1 cellular context compared by ENCODE assay signal in the genomic region with DNA sequence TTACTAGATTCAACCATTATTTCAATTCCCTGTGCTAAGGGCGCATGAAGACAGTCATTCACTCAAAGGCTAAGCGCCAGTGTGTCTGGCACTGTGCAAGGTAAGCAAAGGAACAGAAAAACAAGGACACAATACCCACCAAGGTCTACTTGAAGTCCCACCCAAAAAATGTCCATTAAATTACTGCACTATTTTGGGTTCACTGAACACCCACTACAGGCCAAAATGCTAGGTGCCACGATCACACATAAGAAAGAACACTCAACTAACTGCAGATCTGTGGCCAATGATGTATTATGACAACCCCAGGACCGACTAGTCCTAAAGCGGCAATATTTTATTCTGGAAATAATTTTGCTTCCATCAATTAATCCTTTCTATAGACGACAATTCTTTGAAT.
TF ChIP-seq lines count a peak whose summit lies in the region.

No MANE protein-coding gene starts in this region.

TF ChIP-seq in IMR-90, 13 proteins besides CTCF, POLR2A, EP300 and RAD21 (continued from another document):
- TF ChIP-seq, protein P1, sequence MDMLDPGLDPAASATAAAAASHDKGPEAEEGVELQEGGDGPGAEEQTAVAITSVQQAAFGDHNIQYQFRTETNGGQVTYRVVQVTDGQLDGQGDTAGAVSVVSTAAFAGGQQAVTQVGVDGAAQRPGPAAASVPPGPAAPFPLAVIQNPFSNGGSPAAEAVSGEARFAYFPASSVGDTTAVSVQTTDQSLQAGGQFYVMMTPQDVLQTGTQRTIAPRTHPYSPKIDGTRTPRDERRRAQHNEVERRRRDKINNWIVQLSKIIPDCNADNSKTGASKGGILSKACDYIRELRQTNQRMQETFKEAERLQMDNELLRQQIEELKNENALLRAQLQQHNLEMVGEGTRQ (IDR thresholded peaks at IDR 0.05; ENCODE audit: low read depth, low read length) = no peak
- TF ChIP-seq NFE2L2 (IDR thresholded peaks at IDR 0.05; ENCODE audit: low read depth, low read length) (no peak), BHLHE40 (IDR thresholded peaks at IDR 0.05; ENCODE audit: low read depth, low read length) (no peak), CEBPB (IDR thresholded peaks at IDR 0.05; ENCODE audit: low read depth, low read length) (no peak), CHD1 (IDR thresholded peaks at IDR 0.05; ENCODE audit: low read depth, low read length) (no peak), MXI1 (IDR thresholded peaks at IDR 0.05; ENCODE audit: borderline replicate concordance, low read depth, low read length) (no peak), FOS (IDR thresholded peaks at IDR 0.05; ENCODE audit: low read depth, low read length) (no peak), MAZ (IDR thresholded peaks at IDR 0.05; ENCODE audit: borderline replicate concordance, low read depth, low read length) (no peak), RCOR1 (IDR thresholded peaks at IDR 0.05; ENCODE audit: insufficient replicate concordance, low read length) (no peak), MAFK (IDR thresholded peaks at IDR 0.05; ENCODE audit: low read depth, low read length) (no peak)
- TF ChIP-seq, protein P2, sequence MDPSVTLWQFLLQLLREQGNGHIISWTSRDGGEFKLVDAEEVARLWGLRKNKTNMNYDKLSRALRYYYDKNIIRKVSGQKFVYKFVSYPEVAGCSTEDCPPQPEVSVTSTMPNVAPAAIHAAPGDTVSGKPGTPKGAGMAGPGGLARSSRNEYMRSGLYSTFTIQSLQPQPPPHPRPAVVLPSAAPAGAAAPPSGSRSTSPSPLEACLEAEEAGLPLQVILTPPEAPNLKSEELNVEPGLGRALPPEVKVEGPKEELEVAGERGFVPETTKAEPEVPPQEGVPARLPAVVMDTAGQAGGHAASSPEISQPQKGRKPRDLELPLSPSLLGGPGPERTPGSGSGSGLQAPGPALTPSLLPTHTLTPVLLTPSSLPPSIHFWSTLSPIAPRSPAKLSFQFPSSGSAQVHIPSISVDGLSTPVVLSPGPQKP (IDR thresholded peaks at IDR 0.05; ENCODE audit: borderline replicate concordance, low read depth, low read length) = no peak
